ENCODE assay signal across 12 cellular contexts in genomic region chr17:40067710-40068109, GRCh38. TPM values are rescaled to one million over a fixed set of nuclear protein-coding genes. Genes with fewer than 3 reads are reported as not detected.
A peak's percentile ranks its signal among the peaks of the same experiment; 100 is the strongest.
DNase-seq lines count a peak whose midpoint lies in the region; ATAC-seq and TF ChIP-seq lines count a peak whose summit lies in the region.
"Had no signal": no experiment of that assay in that cellular context is flagged by ENCODE, and none has a peak within 500 bp of the region (broad histone marks: within the 10 kb centered on the region; RNA-seq: fewer than 3 reads in every experiment).

No MANE protein-coding gene starts in this region.

- H3K4me3 Mint-ChIP-seq in HFFc6: peak overlapping the region; percentile 88; the same call in 1 of the 2 replicates
- no peak overlapping the region for H3K4me3 Mint-ChIP-seq in activated T-helper 1 cell treated with anti-CD3 and anti-CD28 coated beads, Interleukin-12 subunit alpha, Interleukin-12 subunit beta, Interleukin-2, Interleukin-4 antibody, amounts not matched to agents 30 ng/mL and 10 ng/mL and 1 ng/mL, durations not matched to agents 14 hours and 24 hours and 36 hours
- H3K4me3 Mint-ChIP-seq in stimulated activated memory B cell treated with anti-CD40 and anti-IgM and Interleukin-4, amounts not matched to agents 10 μg/mL and 1 μg/mL and 100 μg/mL, for 72 hours: no peak overlapping the region

- ATAC-seq in left lung (no peak), GM18519 (IDR thresholded peaks at IDR 0.05; ENCODE audit: low FRiP score, unreplicated experiment) (no peak)
- no peak for ATAC-seq in stimulated activated memory B cell treated with anti-CD40 and anti-IgM and Interleukin-4, amounts not matched to agents 10 μg/mL and 1 μg/mL and 100 μg/mL, for 72 hours
- ATAC-seq: left lobe of liver had no signal

- no peak for TF ChIP-seq CTCF in HFFc6 (IDR thresholded peaks at IDR 0.05)
- no peak for TF ChIP-seq CTCF in left lung (IDR thresholded peaks at IDR 0.05)

- peaks cover 69% of the 10 kb centered on the region for H3K4me1 Mint-ChIP-seq in HFFc6 (ENCODE audit: low read depth)
- peaks cover 52% of the 10 kb centered on the region for H3K4me1 Mint-ChIP-seq in activated T-helper 1 cell treated with anti-CD3 and anti-CD28 coated beads, Interleukin-12 subunit alpha, Interleukin-12 subunit beta, Interleukin-2, Interleukin-4 antibody, amounts not matched to agents 30 ng/mL and 10 ng/mL and 1 ng/mL, durations not matched to agents 14 hours and 24 hours and 36 hours (ENCODE audit: low read depth)
- H3K4me1 Mint-ChIP-seq in stimulated activated memory B cell treated with anti-CD40 and anti-IgM and Interleukin-4, amounts not matched to agents 10 μg/mL and 1 μg/mL and 100 μg/mL, for 72 hours: peaks cover 76% of the 10 kb centered on the region

- no peak for DNase-seq in HFFc6
- no peak for DNase-seq in activated T-helper 1 cell treated with anti-CD3 and anti-CD28 coated beads, Interleukin-12 subunit alpha, Interleukin-12 subunit beta, Interleukin-2, Interleukin-4 antibody, amounts not matched to agents 30 ng/mL and 10 ng/mL and 1 ng/mL, durations not matched to agents 14 hours and 24 hours and 36 hours (ENCODE audit: low spot score)
- DNase-seq in left lung: no peak
- no peak for DNase-seq in NCI-H345 treated with DMSO at 0.1 percent for 48 hours (lab: John Stamatoyannopoulos, UW; ENCODE audit: unreplicated experiment)
- no peak for DNase-seq in AG08395 (ENCODE audit: low spot score)
- DNase-seq in HT-29 (ENCODE audit: low spot score): no peak
- DNase-seq: NCI-H1436; RPMI8226; stimulated activated CD4-positive, alpha-beta T cell treated with anti-CD3 and anti-CD28 coated beads, Interleukin-2, amount 100 ng/mL, for 48 hours had no signal

- no peaks in the 10 kb centered on the region for H3K9me3 Mint-ChIP-seq in HFFc6
- H3K9me3 Mint-ChIP-seq in activated T-helper 1 cell treated with anti-CD3 and anti-CD28 coated beads, Interleukin-12 subunit alpha, Interleukin-12 subunit beta, Interleukin-2, Interleukin-4 antibody, amounts not matched to agents 30 ng/mL and 10 ng/mL and 1 ng/mL, durations not matched to agents 14 hours and 24 hours and 36 hours: no peaks in the 10 kb centered on the region
- H3K9me3 Mint-ChIP-seq in stimulated activated memory B cell treated with anti-CD40 and anti-IgM and Interleukin-4, amounts not matched to agents 10 μg/mL and 1 μg/mL and 100 μg/mL, for 72 hours: no peaks in the 10 kb centered on the region

- peak overlapping the region; percentile 79 to 83 for H3K27ac ChIP-seq in left lung

- H3K27me3 ChIP-seq in left lung: no peaks in the 10 kb centered on the region

- no peaks in the 10 kb centered on the region for H3K36me3 Mint-ChIP-seq in HFFc6 (ENCODE audit: low read depth)
- no peaks in the 10 kb centered on the region for H3K36me3 Mint-ChIP-seq in activated T-helper 1 cell treated with anti-CD3 and anti-CD28 coated beads, Interleukin-12 subunit alpha, Interleukin-12 subunit beta, Interleukin-2, Interleukin-4 antibody, amounts not matched to agents 30 ng/mL and 10 ng/mL and 1 ng/mL, durations not matched to agents 14 hours and 24 hours and 36 hours (ENCODE audit: low read depth)
- no peaks in the 10 kb centered on the region for H3K36me3 Mint-ChIP-seq in stimulated activated memory B cell treated with anti-CD40 and anti-IgM and Interleukin-4, amounts not matched to agents 10 μg/mL and 1 μg/mL and 100 μg/mL, for 72 hours

- no peak overlapping the region for H3K4me3 ChIP-seq in left lung

- H3K36me3 ChIP-seq in left lung: no peaks in the 10 kb centered on the region

- H3K4me1 ChIP-seq in left lung: peaks cover 60 to 87% of the 10 kb centered on the region in 2 donors

- no peaks in the 10 kb centered on the region for H3K9me3 ChIP-seq in left lung

- H3K27ac Mint-ChIP-seq in HFFc6: peak overlapping the region; percentile 96
- H3K27ac Mint-ChIP-seq in activated T-helper 1 cell treated with anti-CD3 and anti-CD28 coated beads, Interleukin-12 subunit alpha, Interleukin-12 subunit beta, Interleukin-2, Interleukin-4 antibody, amounts not matched to agents 30 ng/mL and 10 ng/mL and 1 ng/mL, durations not matched to agents 14 hours and 24 hours and 36 hours: peak overlapping the region; percentile 79
- peak overlapping the region; percentile 76 for H3K27ac Mint-ChIP-seq in stimulated activated memory B cell treated with anti-CD40 and anti-IgM and Interleukin-4, amounts not matched to agents 10 μg/mL and 1 μg/mL and 100 μg/mL, for 72 hours

- H3K27me3 Mint-ChIP-seq in HFFc6 (ENCODE audit: insufficient read depth): no peaks in the 10 kb centered on the region; the same call in none of the 2 replicates
- peaks cover 21% of the 10 kb centered on the region for H3K27me3 Mint-ChIP-seq in activated T-helper 1 cell treated with anti-CD3 and anti-CD28 coated beads, Interleukin-12 subunit alpha, Interleukin-12 subunit beta, Interleukin-2, Interleukin-4 antibody, amounts not matched to agents 30 ng/mL and 10 ng/mL and 1 ng/mL, durations not matched to agents 14 hours and 24 hours and 36 hours (ENCODE audit: insufficient read depth)
- H3K27me3 Mint-ChIP-seq in stimulated activated memory B cell treated with anti-CD40 and anti-IgM and Interleukin-4, amounts not matched to agents 10 μg/mL and 1 μg/mL and 100 μg/mL, for 72 hours: no peaks in the 10 kb centered on the region

- intact Hi-C loops in activated T-helper 1 cell treated with anti-CD3 and anti-CD28 coated beads, Interleukin-12 subunit alpha, Interleukin-12 subunit beta, Interleukin-2, Interleukin-4 antibody, amounts not matched to agents 30 ng/mL and 10 ng/mL and 1 ng/mL, durations not matched to agents 14 hours and 24 hours and 36 hours (cut with micrococcal nuclease): loop anchor here (2.0 to 5.0 kb wide), 4 partner anchors 13 to 100 kb away; partner anchors contain the start of gene MED24
- intact Hi-C loops in left lung (cut with DNase I): no loop called here

RNA-seq across cellular contexts. Expression of gene THRA, which starts 4.9 kb away (rescaled TPM):
- total RNA-seq in HFFc6 (2021; fragmentation: NEBNext Ultra II Directional; extraction: Animal tissue kit (Norgen Biotek cat#: 25700)): 10 to 100 TPM; 29.3 to 33.7 (median 30.7) TPM
- total RNA-seq in activated T-helper 1 cell treated with anti-CD3 and anti-CD28 coated beads, Interleukin-12 subunit alpha, Interleukin-12 subunit beta, Interleukin-2, Interleukin-4 antibody, amounts not matched to agents 30 ng/mL and 10 ng/mL and 1 ng/mL, durations not matched to agents 14 hours and 24 hours and 36 hours: 2.9 and 3.5 TPM in 2 replicates
- 10 to 100 TPM; 37.9 to 45.2 TPM for total RNA-seq in left lung
- total RNA-seq in HT-29 (2014; rRNA removed; shearing (Covaris generic)): 31.1 and 33.2 TPM in 2 replicates

RNA-seq across cellular contexts. Expression of gene MED24, which starts 13.5 kb away (rescaled TPM):
- total RNA-seq in HFFc6 (2021; fragmentation: NEBNext Ultra II Directional; extraction: Animal tissue kit (Norgen Biotek cat#: 25700)): 10 to 100 TPM; 60.9 to 72.8 (median 65.3) TPM
- total RNA-seq in activated T-helper 1 cell treated with anti-CD3 and anti-CD28 coated beads, Interleukin-12 subunit alpha, Interleukin-12 subunit beta, Interleukin-2, Interleukin-4 antibody, amounts not matched to agents 30 ng/mL and 10 ng/mL and 1 ng/mL, durations not matched to agents 14 hours and 24 hours and 36 hours: 113 and 120 TPM in 2 replicates
- 10 to 100 TPM; 72.0 to 75.2 TPM for total RNA-seq in left lung
- total RNA-seq in HT-29 (2014; rRNA removed; shearing (Covaris generic)): 56.3 and 56.6 TPM in 2 replicates

RNA-seq across cellular contexts. Expression of gene NR1D1, which starts 32.7 kb away (rescaled TPM):
- total RNA-seq in HFFc6 (2021; fragmentation: NEBNext Ultra II Directional; extraction: Animal tissue kit (Norgen Biotek cat#: 25700)): 10 to 100 TPM; 11.2 to 15.8 (median 15.1) TPM
- 8.7 and 9.6 TPM in 2 replicates for total RNA-seq in activated T-helper 1 cell treated with anti-CD3 and anti-CD28 coated beads, Interleukin-12 subunit alpha, Interleukin-12 subunit beta, Interleukin-2, Interleukin-4 antibody, amounts not matched to agents 30 ng/mL and 10 ng/mL and 1 ng/mL, durations not matched to agents 14 hours and 24 hours and 36 hours
- 10 to 100 TPM in 1 of 2 donors, 1 to 10 TPM in 1; 6.5 to 11.4 TPM for total RNA-seq in left lung
- 22.6 and 25.7 TPM in 2 replicates for total RNA-seq in HT-29 (2014; rRNA removed; shearing (Covaris generic))

RNA-seq across cellular contexts. Expression of gene CSF3, which starts 52.5 kb away (rescaled TPM):
- total RNA-seq in HFFc6 (2021; fragmentation: NEBNext Ultra II Directional; extraction: Animal tissue kit (Norgen Biotek cat#: 25700)): under 1 TPM in 5 of 6 experiments, not detected in 1; 0.31 to 0.59 (median 0.48) TPM
- total RNA-seq in activated T-helper 1 cell treated with anti-CD3 and anti-CD28 coated beads, Interleukin-12 subunit alpha, Interleukin-12 subunit beta, Interleukin-2, Interleukin-4 antibody, amounts not matched to agents 30 ng/mL and 10 ng/mL and 1 ng/mL, durations not matched to agents 14 hours and 24 hours and 36 hours: not detected in 2 replicates
- 1 to 10 TPM in 1 of 2 donors, under 1 TPM in 1; 0.61 to 1.7 TPM for total RNA-seq in left lung
- total RNA-seq in HT-29 (2014; rRNA removed; shearing (Covaris generic)): not detected in 2 replicates
- total RNA-seq: left lobe of liver had no signal

RNA-seq across cellular contexts. Expression of gene MSL1, which starts 54.1 kb away (rescaled TPM):
- total RNA-seq in HFFc6 (2021; fragmentation: NEBNext Ultra II Directional; extraction: Animal tissue kit (Norgen Biotek cat#: 25700)): 10 to 100 TPM; 61.2 to 67.8 (median 65.5) TPM
- 87.6 and 88.2 TPM in 2 replicates for total RNA-seq in activated T-helper 1 cell treated with anti-CD3 and anti-CD28 coated beads, Interleukin-12 subunit alpha, Interleukin-12 subunit beta, Interleukin-2, Interleukin-4 antibody, amounts not matched to agents 30 ng/mL and 10 ng/mL and 1 ng/mL, durations not matched to agents 14 hours and 24 hours and 36 hours
- total RNA-seq in left lung: 100 to 1,000 TPM in 1 of 2 donors, 10 to 100 TPM in 1; 84.1 to 112 TPM
- total RNA-seq in HT-29 (2014; rRNA removed; shearing (Covaris generic)): 44.1 and 47.1 TPM in 2 replicates
